1 cellular context compared by ENCODE assay signal in genomic region chr2:217994776-217995274, GRCh38.
TF ChIP-seq lines count a peak whose summit lies in the region.

No MANE protein-coding gene starts in this region.

TF ChIP-seq in SK-N-SH, 30 proteins besides CTCF, POLR2A, EP300 and RAD21 (continued from another document):
- TF ChIP-seq EZH2phosphoT487 (IDR thresholded peaks at IDR 0.05; ENCODE audit: borderline replicate concordance, low read depth) (no peak), MAX (IDR thresholded peaks at IDR 0.05; ENCODE audit: low read depth) (peak; percentile 56; the same call in 1 of the 2 replicates)
